Comparison of ENCODE assay signal across 3 cellular contexts in genomic region chr17:1735834-1736347, GRCh38.
TF ChIP-seq lines count a peak whose summit lies in the region.

No MANE protein-coding gene starts in this region.

TF ChIP-seq in A549, 52 proteins besides CTCF, POLR2A, EP300 and RAD21 (continues in another document):
- no peak for TF ChIP-seq HDAC2 (IDR thresholded peaks at IDR 0.05)
- no peak for TF ChIP-seq HOXB5 (CRISPR knock-in tag; IDR thresholded peaks at IDR 0.05)
- no peak for TF ChIP-seq CHD4 (IDR thresholded peaks at IDR 0.05; ENCODE audit: borderline replicate concordance)
- no peak for TF ChIP-seq ELK1 (IDR thresholded peaks at IDR 0.05; ENCODE audit: low read depth, low read length)
- no peak for TF ChIP-seq REST (IDR thresholded peaks at IDR 0.05)
- TF ChIP-seq POLR2AphosphoS2 (conservative IDR thresholded peaks at IDR 0.05; ENCODE audit: low read length): no peak
- TF ChIP-seq HMGXB4 (CRISPR knock-in tag; IDR thresholded peaks at IDR 0.05; ENCODE audit: borderline replicate concordance): no peak
- no peak for TF ChIP-seq EHMT2 (IDR thresholded peaks at IDR 0.05; ENCODE audit: low read depth)
- TF ChIP-seq ZFP36 (IDR thresholded peaks at IDR 0.05; ENCODE audit: borderline replicate concordance, partially characterized antibody): no peak
- no peak for TF ChIP-seq HEYL (CRISPR knock-in tag; IDR thresholded peaks at IDR 0.05)
- no peak for TF ChIP-seq JUN (IDR thresholded peaks at IDR 0.05)
- TF ChIP-seq ESRRA (IDR thresholded peaks at IDR 0.05; ENCODE audit: borderline replicate concordance, low read length): no peak
- TF ChIP-seq MAZ (IDR thresholded peaks at IDR 0.05; ENCODE audit: borderline replicate concordance, low read depth, low read length): no peak
- no peak for TF ChIP-seq CBX8 (IDR thresholded peaks at IDR 0.05)
- no peak for TF ChIP-seq MAX (IDR thresholded peaks at IDR 0.05)

TF ChIP-seq in GM23338, 12 proteins besides CTCF, POLR2A, EP300 and RAD21 (continues in another document):
- TF ChIP-seq POLR2AphosphoS5 (IDR thresholded peaks at IDR 0.05; ENCODE audit: low read depth) (no peak), REST (IDR thresholded peaks at IDR 0.05; ENCODE audit: unreplicated experiment) (no peak), CREB1 (CRISPR knock-in tag; IDR thresholded peaks at IDR 0.05; ENCODE audit: low read depth) (no peak), EZH2phosphoT487 (IDR thresholded peaks at IDR 0.05; ENCODE audit: unreplicated experiment) (no peak), NANOG (IDR thresholded peaks at IDR 0.05; ENCODE audit: borderline replicate concordance) (no peak), ETS1 (IDR thresholded peaks at IDR 0.05) (no peak), ZNF331 (CRISPR knock-in tag; IDR thresholded peaks at IDR 0.05; ENCODE audit: low read depth) (no peak), STAT1 (IDR thresholded peaks at IDR 0.05; ENCODE audit: unreplicated experiment) (no peak), ZNF114 (CRISPR knock-in tag; IDR thresholded peaks at IDR 0.05) (no peak)

TF ChIP-seq in K562, 482 proteins besides CTCF, POLR2A, EP300 and RAD21:
- TF ChIP-seq STAT5A (IDR thresholded peaks at IDR 0.05; ENCODE audit: borderline replicate concordance, low read length) (no peak), ZBTB9 (CRISPR knock-in tag; IDR thresholded peaks at IDR 0.05) (no peak)
